Comparison of ENCODE assay signal across 14 cellular contexts in genomic region chr3:10352146-10352911, GRCh38. TPM values are rescaled to one million over a fixed set of nuclear protein-coding genes. Genes with fewer than 3 reads are reported as not detected.
A peak's percentile ranks its signal among the peaks of the same experiment; 100 is the strongest.
DNase-seq lines count a peak whose midpoint lies in the region; ATAC-seq and TF ChIP-seq lines count a peak whose summit lies in the region.
"Had no signal": no experiment of that assay in that cellular context is flagged by ENCODE, and none has a peak within 500 bp of the region (broad histone marks: within the 10 kb centered on the region; RNA-seq: fewer than 3 reads in every experiment).

No MANE protein-coding gene starts in this region.

- POLR2A ChIA-PET in AG04449 (lab: Yijun Ruan, JAX) = interaction anchor here (1.0 to 1.4 kb wide), 2 partner anchors 15 to 31 kb away, joined by 4 read pairs; partner anchors contain the start of gene SEC13

- TF ChIP-seq CTCF in AG04449 (IDR thresholded peaks at IDR 0.05; ENCODE audit: insufficient read depth, low read length, missing control alignments) = peak; percentile 21
- TF ChIP-seq CTCF in chondrocyte (IDR thresholded peaks at IDR 0.05) = no peak
- TF ChIP-seq CTCF in lower lobe of right lung (IDR thresholded peaks at IDR 0.05) = no peak

- DNase-seq in AG04449 (ENCODE audit: low read depth, low spot score) (peak; percentile 87), LHCN-M2 (ENCODE audit: low read depth) (peak; percentile 85), chondrocyte (ENCODE audit: low spot score) (peak; percentile 56), lower lobe of right lung (peak; percentile 12), NCI-H2227 treated with DMSO at 0.1 percent for 48 hours (lab: John Stamatoyannopoulos, UW) (no peak), NCI-H226 (no peak)
- DNase-seq: activated CD8-positive, alpha-beta memory T cell treated with anti-CD3 and anti-CD28 coated beads, Interleukin-2, amount 50 U/mL, for 48 hours; activated naive CD8-positive, alpha-beta T cell treated with anti-CD3 and anti-CD28 coated beads, Interleukin-2, amount 50 U/mL, for 24 hours; effector memory CD8-positive, alpha-beta T cell; NCI-H1694 treated with DMSO at 0.1 percent for 48 hours had no signal

- H3K27me3 Mint-ChIP-seq in chondrocyte (ENCODE audit: low read depth) = no peaks in the 10 kb centered on the region
- H3K27me3 Mint-ChIP-seq: B cell had no signal

- no peak overlapping the region for H3K4me3 Mint-ChIP-seq in chondrocyte (ENCODE audit: unreplicated experiment)
- H3K4me3 Mint-ChIP-seq: activated naive CD8-positive, alpha-beta T cell treated with anti-CD3 and anti-CD28 coated beads, Interleukin-2, amount 50 U/mL, for 24 hours; B cell; effector memory CD8-positive, alpha-beta T cell had no signal

- intact Hi-C loops in lower lobe of right lung (cut with DNase I) = no loop called here

- H3K36me3 ChIP-seq in lower lobe of right lung = no peaks in the 10 kb centered on the region

- H3K27ac ChIP-seq in lower lobe of right lung = no peak overlapping the region
- H3K27ac ChIP-seq: skin epidermis had no signal

- H3K4me1 Mint-ChIP-seq in chondrocyte (ENCODE audit: low read depth) = peaks cover 33% of the 10 kb centered on the region

- H3K4me3 ChIP-seq in AG04449 (ENCODE audit: low read depth, low read length) (no peak overlapping the region), lower lobe of right lung (no peak overlapping the region)
- H3K4me3 ChIP-seq: skin epidermis had no signal

- H3K27ac Mint-ChIP-seq in chondrocyte (ENCODE audit: unreplicated experiment) = peak overlapping the region; percentile 82
- H3K27ac Mint-ChIP-seq: activated naive CD8-positive, alpha-beta T cell treated with anti-CD3 and anti-CD28 coated beads, Interleukin-2, amount 50 U/mL, for 24 hours; B cell; effector memory CD8-positive, alpha-beta T cell had no signal

- ATAC-seq in lower lobe of right lung (no peak), HG03460 (IDR thresholded peaks at IDR 0.05; ENCODE audit: unreplicated experiment) (no peak), HG02759 (IDR thresholded peaks at IDR 0.05; ENCODE audit: unreplicated experiment) (no peak)
- ATAC-seq: activated naive CD8-positive, alpha-beta T cell treated with anti-CD3 and anti-CD28 coated beads, Interleukin-2, amount 50 U/mL, for 24 hours; effector memory CD8-positive, alpha-beta T cell had no signal

- no peaks in the 10 kb centered on the region for H3K36me3 Mint-ChIP-seq in chondrocyte (ENCODE audit: low read depth)

- CTCF ChIA-PET in AG04449 (lab: Yijun Ruan, JAX) = interaction anchor here (0.6 to 12.7 kb wide), 6 partner anchors 9 to 387 kb away, joined by 3 to 107 read pairs (median 3); no protein-coding TSS in a partner anchor

- peaks cover 11% of the 10 kb centered on the region for H3K27me3 ChIP-seq in lower lobe of right lung (ENCODE audit: low read depth)

- no peaks in the 10 kb centered on the region for H3K9me3 ChIP-seq in lower lobe of right lung

- H3K4me1 ChIP-seq in lower lobe of right lung = peaks cover 9% of the 10 kb centered on the region

- no peaks in the 10 kb centered on the region for H3K9me3 Mint-ChIP-seq in chondrocyte (ENCODE audit: low read depth)
- H3K9me3 Mint-ChIP-seq: activated naive CD8-positive, alpha-beta T cell treated with anti-CD3 and anti-CD28 coated beads, Interleukin-2, amount 50 U/mL, for 24 hours; effector memory CD8-positive, alpha-beta T cell had no signal

RNA-seq across cellular contexts. Expression of gene SEC13, which starts 31.4 kb away (rescaled TPM):
- total RNA-seq in LHCN-M2 (2014; rRNA removed) (183 and 186 TPM in 2 replicates), chondrocyte (197 to 243 TPM (median 198 TPM) in 3 replicates), lower lobe of right lung (76.3 TPM)
- 285 TPM for polyA plus RNA-seq in LHCN-M2 (2012)

RNA-seq across cellular contexts. Expression of gene GHRL, which starts 59.6 kb away (rescaled TPM):
- total RNA-seq in LHCN-M2 (2014; rRNA removed) = not detected in 2 replicates
- 0.17 TPM for polyA plus RNA-seq in LHCN-M2 (2012)
- not detected in 3 replicates for total RNA-seq in chondrocyte
- 2.5 TPM for total RNA-seq in lower lobe of right lung

Comparison
In these comparisons a context has a peak if more than half of its experiments do, and no peak if none do; other contexts are left out.
1. DNase-seq: peak in AG04449 (single experiment), LHCN-M2 (single experiment), chondrocyte (single experiment) and lower lobe of right lung (single experiment); none in NCI-H2227 treated with DMSO at 0.1 percent for 48 hours (single experiment) and NCI-H226 (single experiment).